13 cellular contexts compared by ENCODE assay signal in genomic region chr5:95729115-95730010, GRCh38. TPM values are rescaled to one million over a fixed set of nuclear protein-coding genes. Genes with fewer than 3 reads are reported as not detected.
DNase-seq lines count a peak whose midpoint lies in the region; ATAC-seq and TF ChIP-seq lines count a peak whose summit lies in the region.
"Had no signal": no experiment of that assay in that cellular context is flagged by ENCODE, and none has a peak within 500 bp of the region (broad histone marks: within the 10 kb centered on the region; RNA-seq: fewer than 3 reads in every experiment).

No MANE protein-coding gene starts in this region.

- POLR2A ChIA-PET in SK-N-SH (lab: Yijun Ruan, JAX) = no interaction called here

- H3K9me3 ChIP-seq in SK-N-SH (no peaks in the 10 kb centered on the region), SJSA1 (replicated peaks) (no peaks in the 10 kb centered on the region), hepatocyte (ENCODE audit: low read depth) (no peaks in the 10 kb centered on the region), skeletal muscle tissue (ENCODE audit: control insufficient read depth in 3 of 3, low read length in 3 of 3) (no peaks in the 10 kb centered on the region)

- 0 out of 2 replicates have a peak overlapping the region, but pooled peaks have one; percentile 72 for H2AFZ ChIP-seq in SK-N-SH (ENCODE audit: low read depth)
- peak overlapping the region; percentile 39 for H2AFZ ChIP-seq in hepatocyte

- no peak for DNase-seq in SK-N-SH
- DNase-seq in SJSA1 (ENCODE audit: low read depth in 1 of 2, low spot score in 2 of 2) = no peak
- DNase-seq in hepatocyte (ENCODE audit: low spot score) = no peak
- no peak for DNase-seq in sciatic nerve (ENCODE audit: low spot score)
- no peak for DNase-seq in H7
- DNase-seq: cortex of kidney; NCI-H526 treated with DMSO at 0.1 percent for 48 hours; stimulated activated CD4-positive, alpha-beta T cell treated with anti-CD3 and anti-CD28 coated beads, Interleukin-2, amount 100 ng/mL, for 48 hours; T-helper 2 cell had no signal

- CTCF ChIA-PET in SK-N-SH (lab: Yijun Ruan, JAX) = interaction anchor here (1.8 kb wide), 1 partner anchor 58 kb away, joined by 5 read pairs; no protein-coding TSS in a partner anchor

- H4K20me1 ChIP-seq in SK-N-SH (ENCODE audit: insufficient read depth) (no peaks in the 10 kb centered on the region), hepatocyte (ENCODE audit: insufficient read depth, poor library complexity, severe bottlenecking) (no peaks in the 10 kb centered on the region)

- H3F3A ChIP-seq in SK-N-SH (replicated peaks; ENCODE audit: insufficient read depth) = peaks cover 6% of the 10 kb centered on the region

- H3K36me3 ChIP-seq in SK-N-SH (replicated peaks in 1 of 2; ENCODE audit: control insufficient read depth in 1 of 2, insufficient read depth in 2 of 2, low read length in 1 of 2) (peaks cover 0 to 3% of the 10 kb centered on the region in 2 experiments), SJSA1 (peaks cover 28% of the 10 kb centered on the region), hepatocyte (replicated peaks; ENCODE audit: insufficient read depth, low read depth) (no peaks in the 10 kb centered on the region), skeletal muscle tissue (ENCODE audit: control insufficient read depth in 3 of 3, insufficient read depth in 3 of 3, low read length in 3 of 3) (no peaks in the 10 kb centered on the region), H7 (replicated peaks; ENCODE audit: control insufficient read depth, insufficient read depth, low read length) (no peaks in the 10 kb centered on the region)

- TF ChIP-seq CTCF in SK-N-SH (IDR thresholded peaks at IDR 0.05) = no peak
- TF ChIP-seq CTCF in hepatocyte (IDR thresholded peaks at IDR 0.05; ENCODE audit: poor library complexity) = no peak

- 95% methylated on average over 8 of the region's 8 CpGs for WGBS in SK-N-SH (ENCODE audit: low lambda C conversion rate)
- 88% methylated on average over 8 of the region's 8 CpGs for WGBS in hepatocyte (ENCODE audit: low lambda C conversion rate, missing lambda C conversion rate)

- no peaks in the 10 kb centered on the region for H3K9me2 ChIP-seq in SK-N-SH
- no peaks in the 10 kb centered on the region for H3K9me2 ChIP-seq in hepatocyte (replicated peaks; ENCODE audit: insufficient read depth)

- H3K27me3 ChIP-seq in SK-N-SH (ENCODE audit: insufficient read depth) (no peaks in the 10 kb centered on the region), SJSA1 (replicated peaks) (no peaks in the 10 kb centered on the region), hepatocyte (no peaks in the 10 kb centered on the region), skeletal muscle tissue (ENCODE audit: control insufficient read depth in 3 of 3, insufficient read depth in 3 of 3, low read length in 3 of 3) (no peaks in the 10 kb centered on the region), H7 (ENCODE audit: control insufficient read depth, insufficient read depth, low read length) (peaks cover 40% of the 10 kb centered on the region)

- H3K9ac ChIP-seq in SK-N-SH = no peak overlapping the region
- H3K9ac ChIP-seq in skeletal muscle tissue (ENCODE audit: low read depth in 1 of 3, low read length in 3 of 3) = no peak overlapping the region

- no peak for ATAC-seq in SK-N-SH treated with all-trans-retinoic acid at 6 μM for 48 hours
- ATAC-seq in sciatic nerve = no peak
- ATAC-seq in GM21717 (IDR thresholded peaks at IDR 0.05; ENCODE audit: unreplicated experiment) = no peak

- H3K4me2 ChIP-seq in SK-N-SH = 0 out of 2 replicates have a peak overlapping the region, but pooled peaks have one; percentile 82
- peak overlapping the region; percentile 76 for H3K4me2 ChIP-seq in hepatocyte

- peaks cover 30% of the 10 kb centered on the region for H3K79me2 ChIP-seq in SK-N-SH (ENCODE audit: insufficient read depth)
- H3K79me2 ChIP-seq in hepatocyte = peaks cover 28% of the 10 kb centered on the region

- peaks cover 27 to 37% of the 10 kb centered on the region in 2 experiments; a peak in 3 of 4 replicates for H3K4me1 ChIP-seq in SK-N-SH (ENCODE audit: control insufficient read depth in 1 of 2, insufficient read depth in 2 of 2, low read depth in 1 of 2, low read length in 1 of 2)
- peaks cover 69% of the 10 kb centered on the region for H3K4me1 ChIP-seq in SJSA1 (replicated peaks)
- H3K4me1 ChIP-seq in hepatocyte (ENCODE audit: insufficient read depth) = peaks cover 33% of the 10 kb centered on the region
- H3K4me1 ChIP-seq in skeletal muscle tissue (ENCODE audit: control insufficient read depth in 3 of 3, insufficient read depth in 3 of 3, low read length in 3 of 3) = peaks cover 8 to 17% (median 10%) of the 10 kb centered on the region in 3 donors

- TF ChIP-seq EP300 in SK-N-SH (IDR thresholded peaks at IDR 0.05; ENCODE audit: borderline replicate concordance in 1 of 2, low read depth in 1 of 2, low read length in 1 of 2) = no peak

- intact Hi-C loops in sciatic nerve (cut with DNase I) = loop anchor here (10.0 kb wide), 1 partner anchor 85 kb away; the partner anchor contains the start of gene RFESD

- H3K27ac ChIP-seq in SK-N-SH (ENCODE audit: low read depth in 2 of 2, low read length in 1 of 2) = peak overlapping the region; percentile 77 to 97; a peak in 2 of 4 replicates
- H3K27ac ChIP-seq in SJSA1 = peak overlapping the region; percentile 61
- H3K27ac ChIP-seq in hepatocyte = peak overlapping the region; percentile 89
- peak overlapping the region; percentile 92 for H3K27ac ChIP-seq in skeletal muscle tissue (ENCODE audit: low read depth, low read length)

- no peak for TF ChIP-seq RAD21 in SK-N-SH (IDR thresholded peaks at IDR 0.05; ENCODE audit: low read length)

- H3K4me3 ChIP-seq in SK-N-SH (ENCODE audit: low read depth in 2 of 2, low read length in 1 of 2) = no peak overlapping the region
- H3K4me3 ChIP-seq in SJSA1 = no peak overlapping the region
- peak overlapping the region; percentile 78 for H3K4me3 ChIP-seq in hepatocyte
- no peak overlapping the region for H3K4me3 ChIP-seq in skeletal muscle tissue (ENCODE audit: low read length in 3 of 3)
- H3K4me3 ChIP-seq in H7 (ENCODE audit: insufficient read depth, low read depth, low read length) = no peak overlapping the region

TF ChIP-seq in SK-N-SH, 30 proteins besides CTCF, POLR2A, EP300 and RAD21 (continues in another document):
- TF ChIP-seq, protein P1, sequence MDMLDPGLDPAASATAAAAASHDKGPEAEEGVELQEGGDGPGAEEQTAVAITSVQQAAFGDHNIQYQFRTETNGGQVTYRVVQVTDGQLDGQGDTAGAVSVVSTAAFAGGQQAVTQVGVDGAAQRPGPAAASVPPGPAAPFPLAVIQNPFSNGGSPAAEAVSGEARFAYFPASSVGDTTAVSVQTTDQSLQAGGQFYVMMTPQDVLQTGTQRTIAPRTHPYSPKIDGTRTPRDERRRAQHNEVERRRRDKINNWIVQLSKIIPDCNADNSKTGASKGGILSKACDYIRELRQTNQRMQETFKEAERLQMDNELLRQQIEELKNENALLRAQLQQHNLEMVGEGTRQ (IDR thresholded peaks at IDR 0.05; ENCODE audit: borderline replicate concordance, low read depth, low read length) = no peak
- TF ChIP-seq POLR2AphosphoS5 (IDR thresholded peaks at IDR 0.05; ENCODE audit: low read depth, low read length) (no peak), TEAD4 (IDR thresholded peaks at IDR 0.05; ENCODE audit: borderline replicate concordance, insufficient read depth) (no peak), RCOR1 (IDR thresholded peaks at IDR 0.05; ENCODE audit: low read length) (no peak)
- TF ChIP-seq, protein P2, sequence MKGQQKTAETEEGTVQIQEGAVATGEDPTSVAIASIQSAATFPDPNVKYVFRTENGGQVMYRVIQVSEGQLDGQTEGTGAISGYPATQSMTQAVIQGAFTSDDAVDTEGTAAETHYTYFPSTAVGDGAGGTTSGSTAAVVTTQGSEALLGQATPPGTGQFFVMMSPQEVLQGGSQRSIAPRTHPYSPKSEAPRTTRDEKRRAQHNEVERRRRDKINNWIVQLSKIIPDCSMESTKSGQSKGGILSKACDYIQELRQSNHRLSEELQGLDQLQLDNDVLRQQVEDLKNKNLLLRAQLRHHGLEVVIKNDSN (IDR thresholded peaks at IDR 0.05; ENCODE audit: borderline replicate concordance, low read depth) = no peak

TF ChIP-seq in SK-N-SH treated with all-trans-retinoic acid at 6 μM for 48 hours, 23 proteins besides CTCF, POLR2A, EP300 and RAD21 (continues in another document):
- TF ChIP-seq, protein P3, sequence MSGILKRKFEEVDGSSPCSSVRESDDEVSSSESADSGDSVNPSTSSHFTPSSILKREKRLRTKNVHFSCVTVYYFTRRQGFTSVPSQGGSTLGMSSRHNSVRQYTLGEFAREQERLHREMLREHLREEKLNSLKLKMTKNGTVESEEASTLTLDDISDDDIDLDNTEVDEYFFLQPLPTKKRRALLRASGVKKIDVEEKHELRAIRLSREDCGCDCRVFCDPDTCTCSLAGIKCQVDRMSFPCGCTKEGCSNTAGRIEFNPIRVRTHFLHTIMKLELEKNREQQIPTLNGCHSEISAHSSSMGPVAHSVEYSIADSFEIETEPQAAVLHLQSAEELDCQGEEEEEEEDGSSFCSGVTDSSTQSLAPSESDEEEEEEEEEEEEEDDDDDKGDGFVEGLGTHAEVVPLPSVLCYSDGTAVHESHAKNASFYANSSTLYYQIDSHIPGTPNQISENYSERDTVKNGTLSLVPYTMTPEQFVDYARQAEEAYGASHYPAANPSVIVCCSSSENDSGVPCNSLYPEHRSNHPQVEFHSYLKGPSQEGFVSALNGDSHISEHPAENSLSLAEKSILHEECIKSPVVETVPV (CRISPR knock-in tag; IDR thresholded peaks at IDR 0.05) = no peak

RNA-seq across cellular contexts. Expression of gene RHOBTB3, which starts 1.8 kb away (rescaled TPM):
- 59.3 and 73.6 TPM in 2 replicates for polyA plus RNA-seq in SK-N-SH (2012; rRNA removed)
- polyA plus RNA-seq in SK-N-SH (2012; cell fraction: cytosol; rRNA removed) = 50.7 and 65.7 TPM in 2 replicates
- polyA plus RNA-seq in SK-N-SH (2012; cell fraction: nucleus; rRNA removed) = 47.4 and 71.1 TPM in 2 replicates
- 121 and 175 TPM in 2 replicates for total RNA-seq in SJSA1 (2014; rRNA removed; shearing (Covaris generic))
- total RNA-seq in hepatocyte = 126 and 162 TPM in 2 replicates
- 91.3 and 113 TPM in 2 replicates for polyA plus RNA-seq in hepatocyte
- 640 TPM for total RNA-seq in skeletal muscle tissue
- 192 TPM for total RNA-seq in sciatic nerve
- total RNA-seq in H7 (2014; rRNA removed; shearing (Covaris generic)) = 23.0 and 45.6 TPM in 2 replicates

RNA-seq across cellular contexts. Expression of gene SPATA9, which starts 46.6 kb away (rescaled TPM):
- 0.07 and 0.13 TPM in 2 replicates for polyA plus RNA-seq in SK-N-SH (2012; rRNA removed)
- polyA plus RNA-seq in SK-N-SH (2012; cell fraction: cytosol; rRNA removed) = 0.14 and 0.21 TPM in 2 replicates
- 0.23 and 0.63 TPM in 2 replicates for polyA plus RNA-seq in SK-N-SH (2012; cell fraction: nucleus; rRNA removed)
- 0.56 and 1.4 TPM in 2 replicates for total RNA-seq in SJSA1 (2014; rRNA removed; shearing (Covaris generic))
- total RNA-seq in hepatocyte = 0.33 TPM in 1 of 2 replicates, not detected in the other
- 0.17 and 1.2 TPM in 2 replicates for polyA plus RNA-seq in hepatocyte
- total RNA-seq in skeletal muscle tissue = 1.0 TPM
- 1.6 TPM for total RNA-seq in sciatic nerve
- total RNA-seq in H7 (2014; rRNA removed; shearing (Covaris generic)) = not detected in 2 replicates
- total RNA-seq: A673 had no signal
